Comparison of ENCODE assay signal across 23 cellular contexts in the genomic region with DNA sequence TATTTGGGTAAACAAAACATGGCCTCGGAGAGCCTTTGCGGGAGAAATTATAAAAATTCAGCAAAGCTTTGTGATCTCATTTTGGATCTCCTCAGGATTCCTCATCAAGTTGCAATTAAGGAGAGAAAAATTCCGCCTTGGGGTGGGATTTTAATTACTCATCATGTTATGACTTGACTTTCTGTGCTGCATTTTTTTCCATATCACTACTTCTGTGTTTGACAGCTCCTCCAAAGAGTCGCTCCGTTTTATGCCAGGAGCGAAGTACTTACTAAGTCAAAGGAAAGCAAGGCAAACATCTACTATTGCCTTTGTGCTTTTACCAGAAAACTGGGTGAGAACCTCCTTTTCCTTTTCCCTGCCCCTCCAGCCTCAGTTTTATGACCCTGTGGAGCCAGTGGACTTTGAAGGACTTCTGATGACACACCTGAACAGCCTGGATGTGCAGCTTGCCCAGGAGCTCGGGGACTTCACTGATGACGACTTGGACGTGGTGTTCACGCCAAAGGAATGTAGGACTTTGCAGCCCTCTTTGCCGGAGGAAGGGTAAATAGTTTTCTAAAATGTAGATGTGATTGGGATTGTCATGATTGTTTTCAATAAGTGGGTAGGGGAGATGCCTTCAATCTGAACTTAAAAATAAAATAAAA.
DNase-seq lines count a peak whose midpoint lies in the region; ATAC-seq and TF ChIP-seq lines count a peak whose summit lies in the region.
"Had no signal": no experiment of that assay in that cellular context is flagged by ENCODE, and none has a peak within 500 bp of the region (broad histone marks: within the 10 kb centered on the region; RNA-seq: fewer than 3 reads in every experiment).

No MANE protein-coding gene starts in this region.

- H3K4me1 Mint-ChIP-seq in activated naive CD8-positive, alpha-beta T cell (ENCODE audit: low read depth): peaks cover 72% of the 10 kb centered on the region
- H3K4me1 Mint-ChIP-seq in activated naive CD8-positive, alpha-beta T cell treated with anti-CD3 and anti-CD28 coated beads for 36 hours: peaks cover 54% of the 10 kb centered on the region
- H3K4me1 Mint-ChIP-seq in activated T-helper 1 cell treated with anti-CD3 and anti-CD28 coated beads, Interleukin-12 subunit alpha, Interleukin-12 subunit beta, Interleukin-2, Interleukin-4 antibody, amounts not matched to agents 30 ng/mL and 10 ng/mL and 1 ng/mL, durations not matched to agents 14 hours and 24 hours and 36 hours (ENCODE audit: low read depth): peaks cover 71% of the 10 kb centered on the region
- peaks cover 60 to 85% of the 10 kb centered on the region in 2 donors for H3K4me1 Mint-ChIP-seq in immature natural killer cell
- H3K4me1 Mint-ChIP-seq: endodermal cell had no signal

- peak overlapping the region; percentile 18 for H3K27ac Mint-ChIP-seq in activated naive CD8-positive, alpha-beta T cell
- H3K27ac Mint-ChIP-seq in activated naive CD8-positive, alpha-beta T cell treated with anti-CD3 and anti-CD28 coated beads for 36 hours: no peak overlapping the region
- peak overlapping the region; percentile 19 for H3K27ac Mint-ChIP-seq in activated T-helper 1 cell treated with anti-CD3 and anti-CD28 coated beads, Interleukin-12 subunit alpha, Interleukin-12 subunit beta, Interleukin-2, Interleukin-4 antibody, amounts not matched to agents 30 ng/mL and 10 ng/mL and 1 ng/mL, durations not matched to agents 14 hours and 24 hours and 36 hours
- H3K27ac Mint-ChIP-seq in immature natural killer cell: peak overlapping the region in 5 of 6 donors; percentile 11 to 87 (median 71)
- H3K27ac Mint-ChIP-seq: activated naive CD8-positive, alpha-beta T cell treated with anti-CD3 and anti-CD28 coated beads, Interleukin-2, amount 10 ng/mL, durations not matched to agents 7 days and 5 days; endodermal cell had no signal

- H3K9me3 Mint-ChIP-seq in activated naive CD8-positive, alpha-beta T cell (ENCODE audit: low read depth): no peaks in the 10 kb centered on the region
- H3K9me3 Mint-ChIP-seq in activated naive CD8-positive, alpha-beta T cell treated with anti-CD3 and anti-CD28 coated beads for 36 hours: no peaks in the 10 kb centered on the region
- H3K9me3 Mint-ChIP-seq in activated T-helper 1 cell treated with anti-CD3 and anti-CD28 coated beads, Interleukin-12 subunit alpha, Interleukin-12 subunit beta, Interleukin-2, Interleukin-4 antibody, amounts not matched to agents 30 ng/mL and 10 ng/mL and 1 ng/mL, durations not matched to agents 14 hours and 24 hours and 36 hours: no peaks in the 10 kb centered on the region
- no peaks in the 10 kb centered on the region for H3K9me3 Mint-ChIP-seq in immature natural killer cell
- H3K9me3 Mint-ChIP-seq: activated naive CD8-positive, alpha-beta T cell treated with anti-CD3 and anti-CD28 coated beads, Interleukin-2, amount 10 ng/mL, durations not matched to agents 7 days and 5 days; endodermal cell had no signal

- intact Hi-C loops in activated T-helper 1 cell treated with anti-CD3 and anti-CD28 coated beads, Interleukin-12 subunit alpha, Interleukin-12 subunit beta, Interleukin-2, Interleukin-4 antibody, amounts not matched to agents 30 ng/mL and 10 ng/mL and 1 ng/mL, durations not matched to agents 14 hours and 24 hours and 36 hours (cut with micrococcal nuclease): no loop called here

- no peak for DNase-seq in activated naive CD8-positive, alpha-beta T cell treated with anti-CD3 and anti-CD28 coated beads for 36 hours
- DNase-seq in activated T-helper 1 cell treated with anti-CD3 and anti-CD28 coated beads, Interleukin-12 subunit alpha, Interleukin-12 subunit beta, Interleukin-2, Interleukin-4 antibody, amounts not matched to agents 30 ng/mL and 10 ng/mL and 1 ng/mL, durations not matched to agents 14 hours and 24 hours and 36 hours (ENCODE audit: low spot score): no peak
- DNase-seq in immature natural killer cell (no peak), foreskin fibroblast (no peak), GM03348 (ENCODE audit: low spot score) (no peak)
- DNase-seq: ACHN; activated CD4-positive, alpha-beta T cell treated with anti-CD3 and anti-CD28 coated beads for 48 hours; activated naive CD8-positive, alpha-beta T cell treated with anti-CD3 and anti-CD28 coated beads, Interleukin-2, amount 10 ng/mL, durations not matched to agents 7 days and 5 days; BE2C; Calu3; caudate nucleus; endodermal cell; Karpas-422; midbrain; MV-4-11; naive thymus-derived CD4-positive, alpha-beta T cell; NCI-H146; NCI-H510A treated with DMSO at 0.1 percent for 48 hours; SK-N-SH; tibial artery had no signal

- ATAC-seq in HG02973 (IDR thresholded peaks at IDR 0.05; ENCODE audit: unreplicated experiment): no peak
- ATAC-seq: naive thymus-derived CD4-positive, alpha-beta T cell had no signal

- no peak for TF ChIP-seq CTCF in foreskin fibroblast (IDR thresholded peaks at IDR 0.05; ENCODE audit: low read depth, low read length)

- no peaks in the 10 kb centered on the region for H3K27me3 Mint-ChIP-seq in activated naive CD8-positive, alpha-beta T cell
- no peaks in the 10 kb centered on the region for H3K27me3 Mint-ChIP-seq in activated naive CD8-positive, alpha-beta T cell treated with anti-CD3 and anti-CD28 coated beads for 36 hours
- H3K27me3 Mint-ChIP-seq in activated T-helper 1 cell treated with anti-CD3 and anti-CD28 coated beads, Interleukin-12 subunit alpha, Interleukin-12 subunit beta, Interleukin-2, Interleukin-4 antibody, amounts not matched to agents 30 ng/mL and 10 ng/mL and 1 ng/mL, durations not matched to agents 14 hours and 24 hours and 36 hours (ENCODE audit: insufficient read depth): no peaks in the 10 kb centered on the region
- H3K27me3 Mint-ChIP-seq in immature natural killer cell (ENCODE audit: low read depth in 3 of 3): peaks cover 0 to 7% (median 0%) of the 10 kb centered on the region in 3 donors
- H3K27me3 Mint-ChIP-seq: activated naive CD8-positive, alpha-beta T cell treated with anti-CD3 and anti-CD28 coated beads, Interleukin-2, amount 10 ng/mL, durations not matched to agents 7 days and 5 days; naive thymus-derived CD4-positive, alpha-beta T cell had no signal

- no peak overlapping the region for H3K4me3 Mint-ChIP-seq in activated naive CD8-positive, alpha-beta T cell
- no peak overlapping the region for H3K4me3 Mint-ChIP-seq in activated naive CD8-positive, alpha-beta T cell treated with anti-CD3 and anti-CD28 coated beads for 36 hours
- no peak overlapping the region for H3K4me3 Mint-ChIP-seq in activated T-helper 1 cell treated with anti-CD3 and anti-CD28 coated beads, Interleukin-12 subunit alpha, Interleukin-12 subunit beta, Interleukin-2, Interleukin-4 antibody, amounts not matched to agents 30 ng/mL and 10 ng/mL and 1 ng/mL, durations not matched to agents 14 hours and 24 hours and 36 hours
- no peak overlapping the region for H3K4me3 Mint-ChIP-seq in immature natural killer cell
- H3K4me3 Mint-ChIP-seq: activated naive CD8-positive, alpha-beta T cell treated with anti-CD3 and anti-CD28 coated beads, Interleukin-2, amount 10 ng/mL, durations not matched to agents 7 days and 5 days; endodermal cell; naive thymus-derived CD4-positive, alpha-beta T cell had no signal

- H3K4me3 ChIP-seq in foreskin fibroblast (ENCODE audit: low read depth in 1 of 2, low read length in 2 of 2): no peak overlapping the region
- H3K4me3 ChIP-seq: ascending aorta, tibial artery had no signal

- peaks cover 14% of the 10 kb centered on the region for H3K36me3 Mint-ChIP-seq in activated naive CD8-positive, alpha-beta T cell
- H3K36me3 Mint-ChIP-seq in activated naive CD8-positive, alpha-beta T cell treated with anti-CD3 and anti-CD28 coated beads for 36 hours: peaks cover 63% of the 10 kb centered on the region
- H3K36me3 Mint-ChIP-seq in activated T-helper 1 cell treated with anti-CD3 and anti-CD28 coated beads, Interleukin-12 subunit alpha, Interleukin-12 subunit beta, Interleukin-2, Interleukin-4 antibody, amounts not matched to agents 30 ng/mL and 10 ng/mL and 1 ng/mL, durations not matched to agents 14 hours and 24 hours and 36 hours (ENCODE audit: low read depth): peaks cover 60% of the 10 kb centered on the region
- peaks cover 4 to 50% (median 28%) of the 10 kb centered on the region in 3 donors for H3K36me3 Mint-ChIP-seq in immature natural killer cell
